In genomic region chr19:18160441-18160791, GRCh38 we compare ENCODE assay signal across 8 cellular contexts. TPM values are rescaled to one million over a fixed set of nuclear protein-coding genes. Genes with fewer than 3 reads are reported as not detected.
DNase-seq lines count a peak whose midpoint lies in the region; ATAC-seq, FAIRE-seq and TF ChIP-seq lines count a peak whose summit lies in the region.

No MANE protein-coding gene starts in this region.

- H3K56ac ChIP-seq in IMR-90 (ENCODE audit: extremely low read depth, insufficient read depth, low read length) (no peak overlapping the region), H9 (ENCODE audit: insufficient read length, low read depth, low read length) (no peak overlapping the region)

- H2AK9ac ChIP-seq in IMR-90 (replicated peaks; ENCODE audit: low read depth, low read length, poor library complexity): peak overlapping the region; percentile 90

- H2BK15ac ChIP-seq in IMR-90 (ENCODE audit: low read depth, low read length) (no peak overlapping the region), neuronal stem cell (ENCODE audit: low read length) (peak overlapping the region; percentile 31), H9 (ENCODE audit: low read depth, low read length) (no peak overlapping the region)

- H3K27me3 Mint-ChIP-seq in H9 (ENCODE audit: low read depth): no peaks in the 10 kb centered on the region

- peaks cover 18 to 36% (median 33%) of the 10 kb centered on the region in 3 experiments; a peak in 6 of 7 replicates for H3K36me3 Mint-ChIP-seq in H9 (ENCODE audit: insufficient read depth in 1 of 3, low read depth in 3 of 3)

- H2BK12ac ChIP-seq in neuronal stem cell (ENCODE audit: low read length) (peak overlapping the region; percentile 2), H9 (ENCODE audit: insufficient read length, low read depth, low read length) (no peak overlapping the region)

- peak overlapping the region in 1 of 2 experiments; percentile 61; a peak in 1 of 5 replicates for H3K4me3 Mint-ChIP-seq in H9

- peak overlapping the region; percentile 74 to 87 (median 83); a peak in 21 of 22 replicates for H3K9ac ChIP-seq in BLaER1 treated with 17β-estradiol and CSF1 and Interleukin-3, amounts not matched to agents 10 nM and 100 nM
- H3K9ac ChIP-seq in IMR-90 (ENCODE audit: low read depth, low read length) (no peak overlapping the region), K562 (ENCODE audit: insufficient read depth in 1 of 2, low read depth in 2 of 2, low read length in 2 of 2) (peak overlapping the region; percentile 77 to 94), neuronal stem cell (ENCODE audit: low read depth, low read length, poor library complexity) (peak overlapping the region; percentile 87), H9 (ENCODE audit: extremely low read depth, insufficient read length, low read length) (no peak overlapping the region)

- H3K79me1 ChIP-seq in IMR-90 (ENCODE audit: low read depth in 1 of 2, low read length in 2 of 2): peaks cover 11 to 35% of the 10 kb centered on the region in 2 experiments
- H3K79me1 ChIP-seq in neuronal stem cell (ENCODE audit: low read depth, low read length): peaks cover 7% of the 10 kb centered on the region
- H3K79me1 ChIP-seq in H9 (ENCODE audit: insufficient read depth, low read depth, low read length, poor library complexity, severe bottlenecking): no peaks in the 10 kb centered on the region

- H3K4ac ChIP-seq in IMR-90 (ENCODE audit: low read depth, low read length) (no peak overlapping the region), neuronal stem cell (ENCODE audit: low read length) (no peak overlapping the region), H9 (ENCODE audit: low read depth, low read length) (no peak overlapping the region)

- H3T11ph ChIP-seq in H9 (ENCODE audit: low read length): no peak overlapping the region

- peaks cover 0 to 35% (median 8%) of the 10 kb centered on the region in 11 experiments; a peak in 11 of 22 replicates for H4K20me1 ChIP-seq in BLaER1 treated with 17β-estradiol and CSF1 and Interleukin-3, amounts not matched to agents 10 nM and 100 nM
- H4K20me1 ChIP-seq in IMR-90 (ENCODE audit: insufficient read depth, low read length) (peaks cover 12% of the 10 kb centered on the region), K562 (replicated peaks; ENCODE audit: control insufficient read depth, insufficient read depth, low read length) (peaks cover 16% of the 10 kb centered on the region), H9 (ENCODE audit: control insufficient read depth, insufficient read depth, insufficient read length) (peaks cover 1% of the 10 kb centered on the region)

- no peak overlapping the region for H4K8ac ChIP-seq in IMR-90 (ENCODE audit: low read depth in 2 of 2, low read length in 2 of 2)
- no peak overlapping the region for H4K8ac ChIP-seq in neuronal stem cell (ENCODE audit: low read depth, low read length)
- no peak overlapping the region for H4K8ac ChIP-seq in H9 (replicated peaks; ENCODE audit: insufficient read length, low read depth, low read length)

- no peak overlapping the region for H3K27ac Mint-ChIP-seq in H9

- CTCF ChIA-PET in IMR-90 (lab: Yijun Ruan, JAX) (interaction anchor here (1.1 kb wide), 1 partner anchor 93 kb away, joined by 3 read pairs; no protein-coding TSS in a partner anchor), K562 (lab: Yijun Ruan, JAX; ENCODE audit: low intra/inter-chr PET ratio) (interaction anchor here (2.3 kb wide), 1 partner anchor 47 kb away, joined by 12 read pairs; no protein-coding TSS in a partner anchor)

- FAIRE-seq in K562 (lab: Jason Lieb, UNC): peak; percentile 77

- POLR2A ChIA-PET in IMR-90 (lab: Charles Lee; ENCODE audit: unreplicated experiment) (no interaction called here), K562 (lab: Yijun Ruan, JAX) (interaction anchor here (0.6 to 0.8 kb wide), 3 partner anchors 67 to 225 kb away, joined by 3 read pairs; partner anchors contain the start of gene GDF15)

- intact Hi-C loops in IMR-90 (cut with micrococcal nuclease) (no loop called here), K562 (cut with micrococcal nuclease) (loop anchor here (10.0 kb wide), 1 partner anchor 156 kb away; the partner anchor contains the start of gene ARRDC2)

- in situ Hi-C loops in IMR-90 (cut with MboI; ENCODE audit: low sequenced_read_pairs): no loop called here
- in situ Hi-C loops in K562 (cut with MboI): loop anchor here (10.0 kb wide), 1 partner anchor 156 kb away; the partner anchor contains the start of gene ARRDC2

- peak overlapping the region; percentile 48 to 66 (median 56); a peak in 19 of 20 replicates for H3K4me3 ChIP-seq in BLaER1 treated with 17β-estradiol and CSF1 and Interleukin-3, amounts not matched to agents 10 nM and 100 nM
- no peak overlapping the region for H3K4me3 ChIP-seq in IMR-90 (ENCODE audit: insufficient read depth, low read depth, low read length)
- H3K4me3 ChIP-seq in K562: peak overlapping the region; percentile 40
- H3K4me3 ChIP-seq in neuronal stem cell (ENCODE audit: low read length in 2 of 2): no peak overlapping the region

- H3K18ac ChIP-seq in IMR-90 (ENCODE audit: low read depth, low read length) (no peak overlapping the region), neuronal stem cell (ENCODE audit: low read length) (peak overlapping the region; percentile 90), H9 (ENCODE audit: insufficient read length, low read depth, low read length) (no peak overlapping the region)

- H3K79me2 ChIP-seq in K562 (ENCODE audit: control insufficient read depth, insufficient read depth, low read length): peaks cover 44% of the 10 kb centered on the region
- no peaks in the 10 kb centered on the region for H3K79me2 ChIP-seq in H9 (ENCODE audit: insufficient read depth, low read length)

- dilution Hi-C loops in IMR-90 (cut with HindIII; ENCODE audit: low sequenced_read_pairs, unreplicated experiment): no loop called here

- H4K91ac ChIP-seq in IMR-90 (ENCODE audit: insufficient read depth, low read depth, low read length) (no peak overlapping the region), neuronal stem cell (ENCODE audit: low read depth, low read length, poor library complexity) (no peak overlapping the region), H9 (ENCODE audit: insufficient read length, low read depth, low read length) (no peak overlapping the region)

- H2BK120ac ChIP-seq in IMR-90 (ENCODE audit: low read depth, low read length) (no peak overlapping the region), neuronal stem cell (ENCODE audit: low read depth, low read length) (peak overlapping the region; percentile 84), H9 (ENCODE audit: low read depth, low read length, poor library complexity, severe bottlenecking) (no peak overlapping the region)

- H3K27ac ChIP-seq in BLaER1 treated with 17β-estradiol and CSF1 and Interleukin-3, amounts not matched to agents 10 nM and 100 nM: peak overlapping the region in 9 of 11 experiments; percentile 66 to 83 (median 79); a peak in 16 of 22 replicates
- H3K27ac ChIP-seq in IMR-90 (ENCODE audit: insufficient read depth, low read length): no peak overlapping the region
- H3K27ac ChIP-seq in K562 (ENCODE audit: extremely low read depth, low read depth, low read length): peak overlapping the region; percentile 84
- no peak overlapping the region for H3K27ac ChIP-seq in neuronal stem cell (replicated peaks; ENCODE audit: low read length)
- H3K27ac ChIP-seq in H9 (ENCODE audit: insufficient read length, low read depth, low read length): no peak overlapping the region

- TF ChIP-seq CTCF in IMR-90 (conservative IDR thresholded peaks at IDR 0.05; ENCODE audit: low read depth, low read length) (no peak), K562 (IDR thresholded peaks at IDR 0.05 in 2 of 3, conservative IDR thresholded peaks at IDR 0.05 in 1 of 3; ENCODE audit: insufficient read depth in 2 of 3, low read depth in 1 of 3, low read length in 3 of 3) (no peak), H9 (conservative IDR thresholded peaks at IDR 0.05) (no peak)

- H3K9me3 Mint-ChIP-seq in H9: no peaks in the 10 kb centered on the region

- no peak for TF ChIP-seq POLR2A in IMR-90 (IDR thresholded peaks at IDR 0.05; ENCODE audit: low read depth, low read length)
- TF ChIP-seq POLR2A in K562 (conservative IDR thresholded peaks at IDR 0.05): no peak

- H3K23ac ChIP-seq in IMR-90 (ENCODE audit: low read depth, low read length) (no peak overlapping the region), neuronal stem cell (ENCODE audit: low read depth, low read length, poor library complexity) (no peak overlapping the region), H9 (ENCODE audit: insufficient read length, low read depth, low read length) (no peak overlapping the region)

- BruUV-seq in IMR-90 (replicated peaks; lab: Mats Ljungman, UMichigan) (no TSS peak), K562 (replicated peaks; lab: Mats Ljungman, UMichigan) (no TSS peak)

- WGBS in IMR-90 (ENCODE audit: extremely low coverage in 2 of 2, insufficient read length in 1 of 2), 2 experiments: no CpG with 5 or more reads among the region's 4 CpGs
- WGBS in K562 (ENCODE audit: insufficient coverage, low coverage, missing lambda C conversion rate): 45% methylated on average over 3 of the region's 4 CpGs
- WGBS in neuronal stem cell (ENCODE audit: extremely low coverage in 2 of 2, insufficient read length in 2 of 2, insufficient replicate concordance in 1 of 2), 2 donors: no CpG with 5 or more reads among the region's 4 CpGs
- WGBS in H9 (ENCODE audit: extremely low coverage, insufficient read length, low lambda C conversion rate): no CpG with 5 or more reads among the region's 4 CpGs

- no peak overlapping the region for H3K14ac ChIP-seq in IMR-90 (replicated peaks; ENCODE audit: low read depth, low read length)
- no peak overlapping the region for H3K14ac ChIP-seq in neuronal stem cell (ENCODE audit: low read length)
- H3K14ac ChIP-seq in H9 (ENCODE audit: insufficient read depth, low read length): no peak overlapping the region

- H2BK20ac ChIP-seq in IMR-90 (ENCODE audit: low read depth, low read length) (no peak overlapping the region), H9 (ENCODE audit: low read depth, low read length, poor library complexity, severe bottlenecking) (no peak overlapping the region)

- H4K5ac ChIP-seq in IMR-90 (ENCODE audit: low read depth, low read length) (no peak overlapping the region), H9 (ENCODE audit: insufficient read length, low read depth, low read length) (no peak overlapping the region)

- peaks cover 3% of the 10 kb centered on the region for H3K23me2 ChIP-seq in H9 (ENCODE audit: insufficient read length, low read depth, low read length, poor library complexity, severe bottlenecking)

- TF ChIP-seq EP300 in K562 (IDR thresholded peaks at IDR 0.05; ENCODE audit: low read length): no peak

- peaks cover 36 to 53% (median 41%) of the 10 kb centered on the region in 10 experiments for H3K4me1 ChIP-seq in BLaER1 treated with 17β-estradiol and CSF1 and Interleukin-3, amounts not matched to agents 10 nM and 100 nM
- H3K4me1 ChIP-seq in IMR-90 (ENCODE audit: control insufficient read depth, insufficient read depth, low read length): peaks cover 15% of the 10 kb centered on the region
- H3K4me1 ChIP-seq in K562 (replicated peaks in 1 of 2; ENCODE audit: control insufficient read depth in 2 of 2, insufficient read depth in 2 of 2, low read length in 2 of 2): peaks cover 33 to 57% of the 10 kb centered on the region in 2 experiments
- H3K4me1 ChIP-seq in neuronal stem cell (ENCODE audit: control insufficient read depth in 2 of 2, insufficient read depth in 1 of 2, low read depth in 1 of 2, low read length in 2 of 2): peaks cover 8 to 20% of the 10 kb centered on the region in 2 donors
- H3K4me1 ChIP-seq in H9 (ENCODE audit: insufficient read depth, low read length): 0 out of 2 replicates have a peak, but pooled peaks cover 2% of the 10 kb centered on the region

- TF ChIP-seq RAD21 in IMR-90 (IDR thresholded peaks at IDR 0.05; ENCODE audit: low read length) (no peak), K562 (CRISPR knock-in tag; conservative IDR thresholded peaks at IDR 0.05 in 1 of 2, IDR thresholded peaks at IDR 0.05 in 1 of 2) (no peak)

- 0 out of 2 replicates have a peak overlapping the region, but pooled peaks have one; percentile 14 for H2AK5ac ChIP-seq in IMR-90 (ENCODE audit: low read depth, low read length)
- peak overlapping the region; percentile 95 for H2AK5ac ChIP-seq in neuronal stem cell (ENCODE audit: low read depth, low read length)
- no peak overlapping the region for H2AK5ac ChIP-seq in H9 (ENCODE audit: insufficient read length, low read length)

- H3K4me1 Mint-ChIP-seq in H9: peaks cover 4 to 21% of the 10 kb centered on the region in 2 experiments; a peak in 2 of 4 replicates

- H3K4me2 ChIP-seq in BLaER1 treated with 17β-estradiol and CSF1 and Interleukin-3, amounts not matched to agents 10 nM and 100 nM: peak overlapping the region; percentile 87 to 99 (median 93)
- no peak overlapping the region for H3K4me2 ChIP-seq in IMR-90 (ENCODE audit: low read depth, low read length)
- peak overlapping the region; percentile 75 for H3K4me2 ChIP-seq in K562 (ENCODE audit: insufficient read depth, low read length)
- H3K4me2 ChIP-seq in neuronal stem cell (ENCODE audit: insufficient read depth, low read length, poor library complexity, severe bottlenecking): no peak overlapping the region
- no peak overlapping the region for H3K4me2 ChIP-seq in H9 (ENCODE audit: insufficient read depth, insufficient read length, low read length)

- H3K9me1 ChIP-seq in IMR-90 (ENCODE audit: insufficient read depth, low read length) (peaks cover 11% of the 10 kb centered on the region), K562 (ENCODE audit: control insufficient read depth, insufficient read depth, low read length) (peaks cover 3% of the 10 kb centered on the region)

- H2BK5ac ChIP-seq in IMR-90 (ENCODE audit: low read depth, low read length, poor library complexity, severe bottlenecking) (no peak overlapping the region), neuronal stem cell (ENCODE audit: low read length) (no peak overlapping the region), H9 (ENCODE audit: insufficient read length, low read length) (no peak overlapping the region)

- H3K27me3 ChIP-seq in BLaER1 treated with 17β-estradiol and CSF1 and Interleukin-3, amounts not matched to agents 10 nM and 100 nM: no peaks in the 10 kb centered on the region
- no peaks in the 10 kb centered on the region for H3K27me3 ChIP-seq in IMR-90 (ENCODE audit: control insufficient read depth, insufficient read depth, low read length)
- no peaks in the 10 kb centered on the region for H3K27me3 ChIP-seq in K562 (ENCODE audit: control insufficient read depth in 2 of 2, insufficient read depth in 2 of 2, low read length in 2 of 2)
- no peaks in the 10 kb centered on the region for H3K27me3 ChIP-seq in neuronal stem cell (ENCODE audit: control insufficient read depth in 3 of 3, insufficient read depth in 3 of 3, low read depth in 1 of 3, low read length in 3 of 3)
- H3K27me3 ChIP-seq in H9 (ENCODE audit: insufficient read depth, low read length): no peaks in the 10 kb centered on the region

- no peak for ATAC-seq in IMR-90 (ENCODE audit: low read depth)
- ATAC-seq in K562: peak; percentile 3
- ATAC-seq in GM21825 (IDR thresholded peaks at IDR 0.05; ENCODE audit: unreplicated experiment): no peak

- H3K9me3 ChIP-seq in BLaER1 treated with 17β-estradiol and CSF1 and Interleukin-3, amounts not matched to agents 10 nM and 100 nM (replicated peaks in 1 of 11): no peaks in the 10 kb centered on the region
- no peaks in the 10 kb centered on the region for H3K9me3 ChIP-seq in IMR-90 (ENCODE audit: control insufficient read depth, insufficient read depth, low read length)
- no peaks in the 10 kb centered on the region for H3K9me3 ChIP-seq in K562 (replicated peaks; ENCODE audit: control insufficient read depth, insufficient read depth, low read depth, low read length)
- H3K9me3 ChIP-seq in neuronal stem cell (replicated peaks in 1 of 2; ENCODE audit: control insufficient read depth in 2 of 2, insufficient read depth in 1 of 2, low read depth in 1 of 2, low read length in 2 of 2): no peaks in the 10 kb centered on the region
- H3K9me3 ChIP-seq in H9 (ENCODE audit: control insufficient read depth, low read depth, low read length): no peaks in the 10 kb centered on the region

- no peak for DNase-seq in IMR-90
- no peak for DNase-seq in K562 (ENCODE audit: extremely low read depth in 1 of 4, low spot score in 3 of 4)
- no peak for DNase-seq in neuronal stem cell (ENCODE audit: low spot score)
- DNase-seq in medulla oblongata (ENCODE audit: extremely low spot score): no peak
- no peak for DNase-seq in H9
- DNase-seq in HCEC 1CT: no peak

- H2AFZ ChIP-seq in IMR-90 (replicated peaks; ENCODE audit: low read length, poor library complexity) (peak overlapping the region; percentile 87), K562 (ENCODE audit: low read depth, low read length) (peak overlapping the region; percentile 54; the same call in 1 of the 2 replicates), neuronal stem cell (ENCODE audit: low read length) (no peak overlapping the region), H9 (ENCODE audit: low read length) (no peak overlapping the region)

- peaks cover 30 to 81% (median 46%) of the 10 kb centered on the region in 11 experiments for H3K36me3 ChIP-seq in BLaER1 treated with 17β-estradiol and CSF1 and Interleukin-3, amounts not matched to agents 10 nM and 100 nM
- peaks cover 32% of the 10 kb centered on the region for H3K36me3 ChIP-seq in IMR-90 (ENCODE audit: control insufficient read depth, insufficient read depth, low read length)
- H3K36me3 ChIP-seq in K562 (ENCODE audit: control insufficient read depth, insufficient read depth, low read length): peaks cover 70% of the 10 kb centered on the region; the same call in 2 of the 3 replicates
- peaks cover 37 to 54% of the 10 kb centered on the region in 2 donors for H3K36me3 ChIP-seq in neuronal stem cell (replicated peaks in 1 of 2; ENCODE audit: control insufficient read depth in 2 of 2, insufficient read depth in 2 of 2, low read length in 2 of 2)

RNA-seq across cellular contexts. Expression of gene PIK3R2, which starts 7.5 kb away (rescaled TPM):
- total RNA-seq in IMR-90 (2012; rRNA removed) (8.9 and 12.2 TPM in 2 replicates), K562 (2014; rRNA removed) (10.8 and 15.3 TPM in 2 replicates), K562 (2014; rRNA removed; fragmentation: Illumina TruSeq; extraction: Trizol) (3.3 and 4.7 TPM in 2 replicates), K562 (2015; rRNA removed; fragmentation: Illumina TruSeq; extraction: Trizol) (6.6 and 6.8 TPM in 2 replicates), K562 (2021) (37.9 and 41.2 TPM in 2 replicates), H9 (2021) (42.8 and 45.1 TPM in 2 replicates)
- polyA plus RNA-seq in IMR-90 (2012; rRNA removed) (25.1 and 27.7 TPM in 2 replicates), K562 (2011; rRNA removed) (5.3 and 7.8 TPM in 2 replicates), K562 (2014; fragmentation: Illumina TruSeq; extraction: Trizol) (1.5 and 1.6 TPM in 2 replicates), K562 (2014; fragmentation: Nextera tagmentation; extraction: Ambion mirVana) (under 1 TPM; 0.39 to 0.65 TPM), K562 (2014; rRNA removed) (6.1 and 14.0 TPM in 2 replicates)
- polyA plus RNA-seq in IMR-90 (2012; cell fraction: cytosol; rRNA removed): 2.4 and 27.9 TPM in 2 replicates
- 33.3 and 53.0 TPM in 2 replicates for polyA plus RNA-seq in IMR-90 (2012; cell fraction: nucleus; rRNA removed; ENCODE audit: low replicate concordance)
- 17.4 and 45.8 TPM in 2 replicates for total RNA-seq in K562 (2011; cell fraction: chromatin; rRNA removed; ENCODE audit: low replicate concordance)
- 15.9 and 22.2 TPM in 2 replicates for total RNA-seq in K562 (2011; cell fraction: nucleolus; rRNA removed)
- 10.8 and 13.3 TPM in 2 replicates for total RNA-seq in K562 (2011; cell fraction: nucleoplasm; rRNA removed)
- polyA plus RNA-seq in K562 (2011; cell fraction: cytosol; rRNA removed): 5.8 and 9.6 TPM in 2 replicates
- 15.7 and 21.7 TPM in 2 replicates for polyA plus RNA-seq in K562 (2011; cell fraction: nucleus; rRNA removed)
- polyA plus RNA-seq in K562 (2012): 16.2 and 18.1 TPM in 2 replicates
- polyA minus RNA-seq in K562 (2011; rRNA and poly(A)+ RNA removed): 4.9 and 5.2 TPM in 2 replicates
- polyA minus RNA-seq in K562 (2011; cell fraction: cytosol; rRNA and poly(A)+ RNA removed): 19.0 and 26.3 TPM in 2 replicates
- polyA minus RNA-seq in K562 (2011; cell fraction: nucleus; rRNA and poly(A)+ RNA removed): 5.9 and 12.0 TPM in 2 replicates
- 52.3 TPM for polyA plus RNA-seq in neuronal stem cell (2013, experiment 1 of 2)
- polyA plus RNA-seq in neuronal stem cell (2013, experiment 2 of 2): 51.8 TPM

RNA-seq across cellular contexts. Expression of gene IFI30, which starts 13.2 kb away (rescaled TPM):
- total RNA-seq in IMR-90 (2012; rRNA removed) (1.1 and 2.3 TPM in 2 replicates), K562 (2014; rRNA removed) (109 and 168 TPM in 2 replicates), K562 (2014; rRNA removed; fragmentation: Illumina TruSeq; extraction: Trizol) (56.6 and 63.7 TPM in 2 replicates), K562 (2015; rRNA removed; fragmentation: Illumina TruSeq; extraction: Trizol) (74.3 and 78.9 TPM in 2 replicates), K562 (2021) (103 and 119 TPM in 2 replicates), H9 (2021) (23.6 and 28.0 TPM in 2 replicates)
- polyA plus RNA-seq in IMR-90 (2012; rRNA removed) (2.3 and 4.0 TPM in 2 replicates), K562 (2011; rRNA removed) (68.3 and 111 TPM in 2 replicates), K562 (2014; fragmentation: Illumina TruSeq; extraction: Trizol) (108 and 148 TPM in 2 replicates), K562 (2014; fragmentation: Nextera tagmentation; extraction: Ambion mirVana) (100 to 1,000 TPM; 343 to 430 TPM), K562 (2014; rRNA removed) (129 and 166 TPM in 2 replicates)
- polyA plus RNA-seq in IMR-90 (2012; cell fraction: cytosol; rRNA removed): 3.1 TPM in 1 of 2 replicates, not detected in the other
- 1.6 and 2.1 TPM in 2 replicates for polyA plus RNA-seq in IMR-90 (2012; cell fraction: nucleus; rRNA removed; ENCODE audit: low replicate concordance)
- total RNA-seq in K562 (2011; cell fraction: chromatin; rRNA removed; ENCODE audit: low replicate concordance): 38.5 and 88.6 TPM in 2 replicates
- total RNA-seq in K562 (2011; cell fraction: nucleolus; rRNA removed): 187 and 195 TPM in 2 replicates
- total RNA-seq in K562 (2011; cell fraction: nucleoplasm; rRNA removed): 104 and 132 TPM in 2 replicates
- polyA plus RNA-seq in K562 (2011; cell fraction: cytosol; rRNA removed): 119 and 287 TPM in 2 replicates
- polyA plus RNA-seq in K562 (2011; cell fraction: nucleus; rRNA removed): 39.3 and 70.8 TPM in 2 replicates
- 58.1 and 113 TPM in 2 replicates for polyA plus RNA-seq in K562 (2012)
- polyA minus RNA-seq in K562 (2011; rRNA and poly(A)+ RNA removed): 52.6 and 94.8 TPM in 2 replicates
- 53.2 and 63.4 TPM in 2 replicates for polyA minus RNA-seq in K562 (2011; cell fraction: cytosol; rRNA and poly(A)+ RNA removed)
- polyA minus RNA-seq in K562 (2011; cell fraction: nucleus; rRNA and poly(A)+ RNA removed): 10.0 and 11.3 TPM in 2 replicates
- polyA plus RNA-seq in neuronal stem cell (2013, experiment 1 of 2): 0.79 TPM
- polyA plus RNA-seq in neuronal stem cell (2013, experiment 2 of 2): 0.73 TPM

RNA-seq across cellular contexts. Expression of gene MPV17L2, which starts 32.6 kb away (rescaled TPM):
- total RNA-seq in IMR-90 (2012; rRNA removed) (7.2 TPM in 2 replicates), K562 (2014; rRNA removed) (37.8 and 54.6 TPM in 2 replicates), K562 (2014; rRNA removed; fragmentation: Illumina TruSeq; extraction: Trizol) (11.7 and 21.1 TPM in 2 replicates), K562 (2015; rRNA removed; fragmentation: Illumina TruSeq; extraction: Trizol) (27.8 and 28.5 TPM in 2 replicates), K562 (2021) (31.7 and 33.8 TPM in 2 replicates), H9 (2021) (22.4 and 26.4 TPM in 2 replicates)
- polyA plus RNA-seq in IMR-90 (2012; rRNA removed) (19.5 and 22.5 TPM in 2 replicates), K562 (2011; rRNA removed) (28.4 and 49.3 TPM in 2 replicates), K562 (2014; fragmentation: Illumina TruSeq; extraction: Trizol) (60.2 and 60.9 TPM in 2 replicates), K562 (2014; fragmentation: Nextera tagmentation; extraction: Ambion mirVana) (10 to 100 TPM; 10.6 to 11.0 TPM), K562 (2014; rRNA removed) (60.0 and 67.1 TPM in 2 replicates)
- 17.4 and 27.3 TPM in 2 replicates for polyA plus RNA-seq in IMR-90 (2012; cell fraction: cytosol; rRNA removed)
- 3.9 and 10.3 TPM in 2 replicates for polyA plus RNA-seq in IMR-90 (2012; cell fraction: nucleus; rRNA removed; ENCODE audit: low replicate concordance)
- total RNA-seq in K562 (2011; cell fraction: chromatin; rRNA removed; ENCODE audit: low replicate concordance): 8.8 and 30.9 TPM in 2 replicates
- 42.9 and 46.5 TPM in 2 replicates for total RNA-seq in K562 (2011; cell fraction: nucleolus; rRNA removed)
- 23.2 and 24.7 TPM in 2 replicates for total RNA-seq in K562 (2011; cell fraction: nucleoplasm; rRNA removed)
- 61.2 and 112 TPM in 2 replicates for polyA plus RNA-seq in K562 (2011; cell fraction: cytosol; rRNA removed)
- 20.0 and 27.3 TPM in 2 replicates for polyA plus RNA-seq in K562 (2011; cell fraction: nucleus; rRNA removed)
- 30.6 and 34.2 TPM in 2 replicates for polyA plus RNA-seq in K562 (2012)
- polyA minus RNA-seq in K562 (2011; rRNA and poly(A)+ RNA removed): 14.7 and 21.0 TPM in 2 replicates
- polyA minus RNA-seq in K562 (2011; cell fraction: cytosol; rRNA and poly(A)+ RNA removed): 13.2 and 21.0 TPM in 2 replicates
- polyA minus RNA-seq in K562 (2011; cell fraction: nucleus; rRNA and poly(A)+ RNA removed): 10.2 and 11.6 TPM in 2 replicates
- polyA plus RNA-seq in neuronal stem cell (2013, experiment 1 of 2): 21.4 TPM
- 20.5 TPM for polyA plus RNA-seq in neuronal stem cell (2013, experiment 2 of 2)

RNA-seq across cellular contexts. Expression of gene RAB3A, which starts 43.4 kb away (rescaled TPM):
- total RNA-seq in IMR-90 (2012; rRNA removed) (2.8 and 3.0 TPM in 2 replicates), K562 (2014; rRNA removed) (0.86 and 2.5 TPM in 2 replicates), K562 (2014; rRNA removed; fragmentation: Illumina TruSeq; extraction: Trizol) (0.26 and 0.69 TPM in 2 replicates), K562 (2015; rRNA removed; fragmentation: Illumina TruSeq; extraction: Trizol) (1.6 and 1.7 TPM in 2 replicates), K562 (2021) (3.7 and 5.1 TPM in 2 replicates), H9 (2021) (6.8 and 8.5 TPM in 2 replicates)
- polyA plus RNA-seq in IMR-90 (2012; rRNA removed) (13.4 and 13.6 TPM in 2 replicates), K562 (2011; rRNA removed) (0.84 and 2.9 TPM in 2 replicates), K562 (2014; fragmentation: Illumina TruSeq; extraction: Trizol) (1.9 and 2.8 TPM in 2 replicates), K562 (2014; fragmentation: Nextera tagmentation; extraction: Ambion mirVana) (under 1 TPM in 1 of 2 experiments, not detected in 1; 0.17 TPM), K562 (2014; rRNA removed) (0.94 and 1.00 TPM in 2 replicates)
- 8.6 and 29.3 TPM in 2 replicates for polyA plus RNA-seq in IMR-90 (2012; cell fraction: cytosol; rRNA removed)
- polyA plus RNA-seq in IMR-90 (2012; cell fraction: nucleus; rRNA removed; ENCODE audit: low replicate concordance): 35.0 and 55.7 TPM in 2 replicates
- 10.4 and 16.2 TPM in 2 replicates for total RNA-seq in K562 (2011; cell fraction: chromatin; rRNA removed; ENCODE audit: low replicate concordance)
- total RNA-seq in K562 (2011; cell fraction: nucleolus; rRNA removed): 8.7 and 9.3 TPM in 2 replicates
- 7.6 and 8.3 TPM in 2 replicates for total RNA-seq in K562 (2011; cell fraction: nucleoplasm; rRNA removed)
- polyA plus RNA-seq in K562 (2011; cell fraction: cytosol; rRNA removed): 1.7 and 3.2 TPM in 2 replicates
- 4.7 and 6.5 TPM in 2 replicates for polyA plus RNA-seq in K562 (2011; cell fraction: nucleus; rRNA removed)
- 1.5 and 2.0 TPM in 2 replicates for polyA plus RNA-seq in K562 (2012)
- 6.4 and 9.5 TPM in 2 replicates for polyA minus RNA-seq in K562 (2011; rRNA and poly(A)+ RNA removed)
- 5.4 and 7.2 TPM in 2 replicates for polyA minus RNA-seq in K562 (2011; cell fraction: cytosol; rRNA and poly(A)+ RNA removed)
- polyA minus RNA-seq in K562 (2011; cell fraction: nucleus; rRNA and poly(A)+ RNA removed): 3.9 and 8.4 TPM in 2 replicates
- polyA plus RNA-seq in neuronal stem cell (2013, experiment 1 of 2): 3.4 TPM
- polyA plus RNA-seq in neuronal stem cell (2013, experiment 2 of 2): 4.3 TPM

Comparison
In these comparisons a context has a peak if more than half of its experiments do, and no peak if none do; other contexts are left out.
1. H3K27ac ChIP-seq: peak in BLaER1 treated with 17β-estradiol and CSF1 and Interleukin-3, amounts not matched to agents 10 nM and 100 nM (9 of 11) and K562 (single experiment); none in IMR-90 (single experiment), neuronal stem cell (single experiment) and H9 (single experiment).
2. H3K4me2 ChIP-seq: peak in BLaER1 treated with 17β-estradiol and CSF1 and Interleukin-3, amounts not matched to agents 10 nM and 100 nM (11 of 11) and K562 (single experiment); none in IMR-90 (single experiment), neuronal stem cell (single experiment) and H9 (single experiment).
3. H3K4me3 ChIP-seq: peak in BLaER1 treated with 17β-estradiol and CSF1 and Interleukin-3, amounts not matched to agents 10 nM and 100 nM (10 of 10) and K562 (single experiment); none in IMR-90 (single experiment) and neuronal stem cell (0 of 2).
4. H3K9ac ChIP-seq: peak in BLaER1 treated with 17β-estradiol and CSF1 and Interleukin-3, amounts not matched to agents 10 nM and 100 nM (11 of 11), K562 (2 of 2) and neuronal stem cell (single experiment); none in IMR-90 (single experiment) and H9 (single experiment).
5. H2AFZ ChIP-seq: peak in IMR-90 (single experiment) and K562 (single experiment); none in neuronal stem cell (single experiment) and H9 (single experiment).